ENCODE assay signal across 21 cellular contexts in the genomic region with DNA sequence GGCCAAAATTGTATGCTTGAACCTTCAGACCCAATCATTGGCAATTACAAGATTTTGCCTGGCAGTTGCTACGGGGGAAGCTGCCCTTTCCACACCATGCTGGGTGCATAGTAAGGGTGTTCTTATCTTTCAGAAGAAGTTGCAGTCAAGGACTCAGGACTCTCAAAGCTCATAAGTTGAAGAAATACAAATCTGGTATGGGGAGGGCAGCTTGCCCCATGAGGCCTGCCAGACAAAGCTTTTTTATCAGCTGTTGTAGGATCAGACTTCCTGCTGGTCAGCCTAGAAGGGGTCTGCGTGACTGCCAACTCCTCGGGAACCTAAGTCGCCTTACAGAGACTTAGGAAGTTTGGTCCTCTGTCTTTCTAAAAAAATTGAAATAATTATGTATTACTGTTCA.
"Had no signal": no experiment of that assay in that cellular context is flagged by ENCODE, and none has a peak within 500 bp of the region (broad histone marks: within the 10 kb centered on the region; RNA-seq: fewer than 3 reads in every experiment).

No MANE protein-coding gene starts in this region.

- ATAC-seq: activated CD8-positive, alpha-beta T cell treated with anti-CD3 and anti-CD28 coated beads, Interleukin-2, amount 10 ng/mL, durations not matched to agents 7 days and 5 days; gastrocnemius medialis; left cardiac atrium had no signal

- DNase-seq: activated CD4-positive, alpha-beta T cell treated with anti-CD3 and anti-CD28 coated beads, Interleukin-2, amount 10 ng/mL, durations not matched to agents 7 days and 5 days; activated CD4-positive, CD25-positive, alpha-beta regulatory T cell treated with anti-CD3 and anti-CD28 coated beads, Interleukin-2, amount 50 U/mL, for 72 hours; activated CD8-positive, alpha-beta T cell treated with anti-CD3 and anti-CD28 coated beads, Interleukin-2, amount 10 ng/mL, durations not matched to agents 7 days and 5 days; adrenal gland; brain microvascular endothelial cell; central memory CD4-positive, alpha-beta T cell; effector memory CD4-positive, alpha-beta T cell; gastrocnemius medialis; islet precursor cell; left cardiac atrium; naive B cell; stimulated activated CD4-positive, alpha-beta T cell treated with anti-CD3 and anti-CD28 coated beads, Interleukin-4, amount 100 ng/mL, for 24 hours; stimulated activated naive CD4-positive, alpha-beta T cell treated with Interleukin-2 at 50 U/mL for 16 hours; T1000; upper lobe of left lung; WERI-Rb-1 had no signal

- H3K27me3 ChIP-seq: adrenal gland, ascending aorta, brain microvascular endothelial cell, esophagus muscularis mucosa, gastrocnemius medialis, upper lobe of left lung had no signal

- H3K27ac ChIP-seq: adrenal gland, ascending aorta, brain microvascular endothelial cell, esophagus muscularis mucosa, gastrocnemius medialis, thoracic aorta, upper lobe of left lung, WERI-Rb-1 had no signal

- H3K36me3 ChIP-seq: adrenal gland, ascending aorta, brain microvascular endothelial cell, esophagus muscularis mucosa, gastrocnemius medialis, thoracic aorta, upper lobe of left lung, WERI-Rb-1 had no signal

- H3K9me3 ChIP-seq: ascending aorta, gastrocnemius medialis, thoracic aorta, upper lobe of left lung had no signal

- H3K4me1 ChIP-seq: adrenal gland, ascending aorta, esophagus muscularis mucosa, gastrocnemius medialis, upper lobe of left lung had no signal

- H3K4me3 ChIP-seq: adrenal gland, ascending aorta, esophagus muscularis mucosa, gastrocnemius medialis, thoracic aorta, upper lobe of left lung had no signal

- FAIRE-seq: colon, endothelial cell of umbilical vein had no signal
